In the genomic region with DNA sequence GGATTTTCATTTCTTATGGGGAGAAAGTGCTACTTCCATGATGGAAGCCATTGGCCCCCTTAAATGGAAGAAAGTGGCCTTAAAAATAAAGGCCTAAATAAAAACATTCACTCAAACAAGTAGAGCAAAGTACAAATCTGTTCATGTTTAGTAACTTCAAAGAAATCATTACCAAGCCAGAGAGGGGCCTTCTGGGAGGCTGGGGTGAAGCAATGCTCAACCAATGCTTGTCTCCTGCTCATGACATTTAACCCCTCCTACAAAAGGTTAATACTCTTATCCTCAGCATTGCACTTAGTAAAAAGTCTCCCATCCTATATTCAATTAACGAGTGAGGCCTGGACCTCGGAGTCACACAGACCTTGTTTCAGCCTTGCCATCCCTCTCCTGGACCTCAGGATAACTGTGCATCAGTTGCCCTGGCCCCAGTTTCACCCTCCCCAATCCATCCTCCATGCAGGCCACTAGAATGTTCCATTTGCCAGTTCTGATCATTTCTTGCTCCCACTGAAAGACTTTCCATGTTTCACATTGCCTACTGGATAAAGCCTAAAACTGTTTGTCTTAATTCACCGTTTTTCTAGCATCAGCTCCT, we compare ENCODE assay signal across 1 cellular context.
TF ChIP-seq lines count a peak whose summit lies in the region.

No MANE protein-coding gene starts in this region.

TF ChIP-seq in HepG2, 621 proteins besides CTCF, POLR2A, EP300 and RAD21:
- TF ChIP-seq CEBPB (IDR thresholded peaks at IDR 0.05; ENCODE audit: borderline replicate concordance, low read depth, low read length) = peak; percentile 73; the same call in 1 of the 2 replicates
- TF ChIP-seq, protein P1, sequence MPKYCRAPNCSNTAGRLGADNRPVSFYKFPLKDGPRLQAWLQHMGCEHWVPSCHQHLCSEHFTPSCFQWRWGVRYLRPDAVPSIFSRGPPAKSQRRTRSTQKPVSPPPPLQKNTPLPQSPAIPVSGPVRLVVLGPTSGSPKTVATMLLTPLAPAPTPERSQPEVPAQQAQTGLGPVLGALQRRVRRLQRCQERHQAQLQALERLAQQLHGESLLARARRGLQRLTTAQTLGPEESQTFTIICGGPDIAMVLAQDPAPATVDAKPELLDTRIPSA (CRISPR knock-in tag; IDR thresholded peaks at IDR 0.05; ENCODE audit: borderline replicate concordance) = no peak
- no peak for TF ChIP-seq IKZF4 (CRISPR knock-in tag; IDR thresholded peaks at IDR 0.05; ENCODE audit: borderline replicate concordance, low read depth, not compliant biosample characterization)
- peak; percentile 26; the same call in 1 of the 2 replicates for TF ChIP-seq HMG20A (CRISPR knock-in tag; IDR thresholded peaks at IDR 0.05; ENCODE audit: borderline replicate concordance)
- 0 out of 4 replicates have a peak, but pooled peaks of 1 of the 2 experiments have one; percentile 16 for TF ChIP-seq NR2F1 (CRISPR knock-in tag; IDR thresholded peaks at IDR 0.05)
- TF ChIP-seq NR2F6 (IDR thresholded peaks at IDR 0.05) = 0 out of 2 replicates have a peak, but pooled peaks have one; percentile 38
- no peak for TF ChIP-seq NR2F6 (CRISPR knock-in tag; IDR thresholded peaks at IDR 0.05)
- 0 out of 2 replicates have a peak, but pooled peaks have one; percentile 16 for TF ChIP-seq NR2F2 (IDR thresholded peaks at IDR 0.05; ENCODE audit: borderline replicate concordance, low read depth)
- TF ChIP-seq TCF7 (IDR thresholded peaks at IDR 0.05; ENCODE audit: low read depth) = peak; percentile 34; the same call in 1 of the 2 replicates
- 0 out of 2 replicates have a peak, but pooled peaks have one; percentile 14 for TF ChIP-seq GATAD2A (CRISPR knock-in tag; IDR thresholded peaks at IDR 0.05)
- 0 out of 2 replicates have a peak, but pooled peaks have one; percentile 39 for TF ChIP-seq GFI1 (CRISPR knock-in tag; IDR thresholded peaks at IDR 0.05; ENCODE audit: borderline replicate concordance)
- peak; percentile 30; the same call in 1 of the 2 replicates for TF ChIP-seq ZNF652 (CRISPR knock-in tag; IDR thresholded peaks at IDR 0.05; ENCODE audit: borderline replicate concordance, low read depth)
- peak; percentile 47; the same call in 1 of the 2 replicates for TF ChIP-seq HNF4A (CRISPR knock-in tag; IDR thresholded peaks at IDR 0.05)
- TF ChIP-seq, protein P2, sequence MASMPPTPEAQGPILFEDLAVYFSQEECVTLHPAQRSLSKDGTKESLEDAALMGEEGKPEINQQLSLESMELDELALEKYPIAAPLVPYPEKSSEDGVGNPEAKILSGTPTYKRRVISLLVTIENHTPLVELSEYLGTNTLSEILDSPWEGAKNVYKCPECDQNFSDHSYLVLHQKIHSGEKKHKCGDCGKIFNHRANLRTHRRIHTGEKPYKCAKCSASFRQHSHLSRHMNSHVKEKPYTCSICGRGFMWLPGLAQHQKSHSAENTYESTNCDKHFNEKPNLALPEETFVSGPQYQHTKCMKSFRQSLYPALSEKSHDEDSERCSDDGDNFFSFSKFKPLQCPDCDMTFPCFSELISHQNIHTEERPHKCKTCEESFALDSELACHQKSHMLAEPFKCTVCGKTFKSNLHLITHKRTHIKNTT (CRISPR knock-in tag; IDR thresholded peaks at IDR 0.05) = no peak
- peak; percentile 54 for TF ChIP-seq CEBPG (CRISPR knock-in tag; IDR thresholded peaks at IDR 0.05)
